ENCODE assay signal across 11 cellular contexts in the genomic region with DNA sequence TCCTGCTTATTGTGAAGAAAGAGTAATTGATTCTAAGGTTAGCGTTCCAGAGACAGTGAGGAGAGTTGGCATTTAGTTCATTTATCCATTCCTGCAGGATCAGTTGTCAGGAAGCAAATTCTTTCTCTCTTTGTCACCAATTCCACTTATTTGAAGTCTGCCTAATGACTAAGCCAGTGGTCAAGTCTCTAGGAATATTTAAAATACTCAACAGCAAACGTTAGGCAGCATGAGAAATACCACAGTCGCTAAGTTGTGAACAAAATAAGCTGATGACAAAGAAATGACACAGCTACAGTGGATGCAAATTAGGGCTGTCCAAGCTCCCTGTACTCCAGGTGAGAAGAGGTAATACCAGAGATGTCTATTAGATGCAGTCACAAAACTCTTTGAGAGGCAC. TPM values are rescaled to one million over a fixed set of nuclear protein-coding genes. Genes with fewer than 3 reads are reported as not detected.
DNase-seq lines count a peak whose midpoint lies in the region; ATAC-seq, FAIRE-seq and TF ChIP-seq lines count a peak whose summit lies in the region.
"Had no signal": no experiment of that assay in that cellular context is flagged by ENCODE, and none has a peak within 500 bp of the region (broad histone marks: within the 10 kb centered on the region; RNA-seq: fewer than 3 reads in every experiment).

No MANE protein-coding gene starts in this region.

- DNase-seq in AG20443 (ENCODE audit: low spot score): peak; percentile 71
- peak; percentile 62 for DNase-seq in brain microvascular endothelial cell
- peak; percentile 79 for DNase-seq in keratinocyte (ENCODE audit: low read depth, low spot score)
- DNase-seq in MM.1S: no peak
- no peak for DNase-seq in stimulated activated naive CD8-positive, alpha-beta T cell treated with anti-CD3 and anti-CD28 coated beads, Interleukin-15, amount 100 ng/mL, for 72 hours
- DNase-seq in stimulated activated effector memory CD8-positive, alpha-beta T cell treated with anti-CD3 and anti-CD28 coated beads, Interleukin-12 subunit alpha, Interleukin-12 subunit beta, amount 100 ng/mL, for 72 hours (ENCODE audit: low spot score in 2 of 2): no peak
- DNase-seq in D721Med (ENCODE audit: insufficient read length, low spot score): no peak
- DNase-seq: Caco-2, NCI-H510A had no signal

- FAIRE-seq in keratinocyte (lab: Jason Lieb, UNC): peak; percentile 99
- no peak for FAIRE-seq in D721Med (lab: Jason Lieb, UNC)

- H3K9me3 ChIP-seq in HUES48 (ENCODE audit: control insufficient read depth, insufficient read depth, low read length) (no peaks in the 10 kb centered on the region), keratinocyte (ENCODE audit: control insufficient read depth, low read depth, low read length) (no peaks in the 10 kb centered on the region), MM.1S (replicated peaks; ENCODE audit: insufficient read depth, low read length) (no peaks in the 10 kb centered on the region)
- H3K9me3 ChIP-seq: Caco-2 had no signal

- H3K27ac Mint-ChIP-seq in stimulated activated naive CD8-positive, alpha-beta T cell treated with anti-CD3 and anti-CD28 coated beads, Interleukin-15, amount 100 ng/mL, for 72 hours: no peak overlapping the region
- no peak overlapping the region for H3K27ac Mint-ChIP-seq in stimulated activated effector memory CD8-positive, alpha-beta T cell treated with anti-CD3 and anti-CD28 coated beads, Interleukin-12 subunit alpha, Interleukin-12 subunit beta, amount 100 ng/mL, for 72 hours
- H3K27ac Mint-ChIP-seq: T-helper 1 cell treated with Interleukin-12 subunit alpha and Interleukin-12 subunit beta and Interleukin-4 antibody, amounts not matched to agents 30 μg/mL and 1 μg/mL, for 36 hours had no signal

- H3K4me1 Mint-ChIP-seq in stimulated activated naive CD8-positive, alpha-beta T cell treated with anti-CD3 and anti-CD28 coated beads, Interleukin-15, amount 100 ng/mL, for 72 hours: no peaks in the 10 kb centered on the region
- H3K4me1 Mint-ChIP-seq in stimulated activated effector memory CD8-positive, alpha-beta T cell treated with anti-CD3 and anti-CD28 coated beads, Interleukin-12 subunit alpha, Interleukin-12 subunit beta, amount 100 ng/mL, for 72 hours: no peaks in the 10 kb centered on the region

- H3K36me3 ChIP-seq in HUES48 (ENCODE audit: control insufficient read depth, insufficient read depth, low read length) (peaks cover 61% of the 10 kb centered on the region), brain microvascular endothelial cell (replicated peaks) (no peaks in the 10 kb centered on the region), keratinocyte (ENCODE audit: control insufficient read depth in 2 of 2, extremely low read depth in 1 of 2, insufficient read depth in 2 of 2, low read length in 2 of 2) (no peaks in the 10 kb centered on the region), MM.1S (replicated peaks; ENCODE audit: insufficient read depth, low read length) (no peaks in the 10 kb centered on the region)

- in situ Hi-C loops in brain microvascular endothelial cell (cut with HindIII; ENCODE audit: low pct_ligation_motif_present, low sequenced_read_pairs): no loop called here

- H3K27me3 Mint-ChIP-seq in stimulated activated naive CD8-positive, alpha-beta T cell treated with anti-CD3 and anti-CD28 coated beads, Interleukin-15, amount 100 ng/mL, for 72 hours: no peaks in the 10 kb centered on the region

- TF ChIP-seq CTCF in brain microvascular endothelial cell (IDR thresholded peaks at IDR 0.05; ENCODE audit: low read depth, low read length, missing control alignments) (no peak), keratinocyte (optimal IDR thresholded peaks at IDR 0.05 in 1 of 3, IDR thresholded peaks at IDR 0.05 in 1 of 3, conservative IDR thresholded peaks at IDR 0.05 in 1 of 3; ENCODE audit: extremely low read depth in 1 of 3, insufficient read depth in 2 of 3, low read length in 3 of 3) (no peak), MM.1S (IDR thresholded peaks at IDR 0.05; ENCODE audit: low read length) (no peak), D721Med (IDR thresholded peaks at IDR 0.05; ENCODE audit: insufficient read depth, missing control alignments) (no peak)

- H3K4me2 ChIP-seq in keratinocyte (ENCODE audit: control insufficient read depth, extremely low read depth, insufficient read depth, low read depth, low read length) (peak overlapping the region; percentile 60), MM.1S (ENCODE audit: low read depth, low read length) (no peak overlapping the region)

- H2AFZ ChIP-seq in keratinocyte (ENCODE audit: control insufficient read depth, low read length): no peak overlapping the region
- H2AFZ ChIP-seq in MM.1S (ENCODE audit: low read length): no peak overlapping the region

- no peaks in the 10 kb centered on the region for H3K9me2 ChIP-seq in MM.1S (replicated peaks; ENCODE audit: insufficient read depth, low read length)

- dilution Hi-C loops in keratinocyte (cut with MboI; ENCODE audit: extremely low pct_ligation_motif_present, low sequenced_read_pairs): no loop called here

- no peaks in the 10 kb centered on the region for H3F3A ChIP-seq in MM.1S (ENCODE audit: insufficient read depth, low read length)

- H3K79me2 ChIP-seq in keratinocyte (ENCODE audit: control insufficient read depth, insufficient read depth, low read length) (no peaks in the 10 kb centered on the region), MM.1S (ENCODE audit: low read length) (no peaks in the 10 kb centered on the region)

- no peak overlapping the region for H3K4me3 Mint-ChIP-seq in stimulated activated naive CD8-positive, alpha-beta T cell treated with anti-CD3 and anti-CD28 coated beads, Interleukin-15, amount 100 ng/mL, for 72 hours
- H3K4me3 Mint-ChIP-seq in stimulated activated effector memory CD8-positive, alpha-beta T cell treated with anti-CD3 and anti-CD28 coated beads, Interleukin-12 subunit alpha, Interleukin-12 subunit beta, amount 100 ng/mL, for 72 hours: no peak overlapping the region
- H3K4me3 Mint-ChIP-seq: T-helper 1 cell treated with Interleukin-12 subunit alpha and Interleukin-12 subunit beta and Interleukin-4 antibody, amounts not matched to agents 30 μg/mL and 1 μg/mL, for 36 hours had no signal

- no peak overlapping the region for H3K9ac ChIP-seq in HUES48 (ENCODE audit: low read depth, low read length)
- H3K9ac ChIP-seq in keratinocyte (ENCODE audit: control insufficient read depth, extremely low read depth, insufficient read depth, low read length): no peak overlapping the region
- no peak overlapping the region for H3K9ac ChIP-seq in MM.1S (ENCODE audit: low read length)

- no peaks in the 10 kb centered on the region for H3K9me3 Mint-ChIP-seq in stimulated activated naive CD8-positive, alpha-beta T cell treated with anti-CD3 and anti-CD28 coated beads, Interleukin-15, amount 100 ng/mL, for 72 hours
- H3K9me3 Mint-ChIP-seq in stimulated activated effector memory CD8-positive, alpha-beta T cell treated with anti-CD3 and anti-CD28 coated beads, Interleukin-12 subunit alpha, Interleukin-12 subunit beta, amount 100 ng/mL, for 72 hours: no peaks in the 10 kb centered on the region
- H3K9me3 Mint-ChIP-seq: T-helper 1 cell treated with Interleukin-12 subunit alpha and Interleukin-12 subunit beta and Interleukin-4 antibody, amounts not matched to agents 30 μg/mL and 1 μg/mL, for 36 hours had no signal

- H3K36me3 Mint-ChIP-seq in stimulated activated effector memory CD8-positive, alpha-beta T cell treated with anti-CD3 and anti-CD28 coated beads, Interleukin-12 subunit alpha, Interleukin-12 subunit beta, amount 100 ng/mL, for 72 hours: no peaks in the 10 kb centered on the region

- H4K20me1 ChIP-seq in keratinocyte (ENCODE audit: control insufficient read depth, extremely low read depth, insufficient read depth, low read length) (no peaks in the 10 kb centered on the region), MM.1S (ENCODE audit: insufficient read depth, low read length) (no peaks in the 10 kb centered on the region)

- no peak for ATAC-seq in stimulated activated naive CD8-positive, alpha-beta T cell treated with anti-CD3 and anti-CD28 coated beads, Interleukin-15, amount 100 ng/mL, for 72 hours
- ATAC-seq in stimulated activated effector memory CD8-positive, alpha-beta T cell treated with anti-CD3 and anti-CD28 coated beads, Interleukin-12 subunit alpha, Interleukin-12 subunit beta, amount 100 ng/mL, for 72 hours: no peak

- H3K27me3 ChIP-seq in HUES48 (ENCODE audit: control insufficient read depth, insufficient read depth, low read length) (no peaks in the 10 kb centered on the region), brain microvascular endothelial cell (replicated peaks) (no peaks in the 10 kb centered on the region), keratinocyte (ENCODE audit: control insufficient read depth, extremely low read depth, insufficient read depth, low read length) (no peaks in the 10 kb centered on the region), MM.1S (replicated peaks; ENCODE audit: insufficient read depth, low read length) (no peaks in the 10 kb centered on the region)

- H3K27ac ChIP-seq in HUES48 (ENCODE audit: low read depth, low read length): peak overlapping the region; percentile 79
- peak overlapping the region; percentile 1 for H3K27ac ChIP-seq in brain microvascular endothelial cell
- peak overlapping the region; percentile 17 for H3K27ac ChIP-seq in keratinocyte (ENCODE audit: control insufficient read depth, insufficient read depth, low read length)
- no peak overlapping the region for H3K27ac ChIP-seq in MM.1S (ENCODE audit: low read length)

- peaks cover 37% of the 10 kb centered on the region for H3K4me1 ChIP-seq in HUES48 (ENCODE audit: control insufficient read depth, insufficient read depth, low read length)
- H3K4me1 ChIP-seq in keratinocyte (ENCODE audit: control insufficient read depth, extremely low read depth, insufficient read depth, low read length): peaks cover 22% of the 10 kb centered on the region
- H3K4me1 ChIP-seq in MM.1S (ENCODE audit: low read length): no peaks in the 10 kb centered on the region
- H3K4me1 ChIP-seq: Caco-2 had no signal

- H3K4me3 ChIP-seq in HUES48 (ENCODE audit: low read depth, low read length): no peak overlapping the region
- no peak overlapping the region for H3K4me3 ChIP-seq in brain microvascular endothelial cell (ENCODE audit: low read depth, low read length)
- peak overlapping the region in 1 of 3 experiments; percentile 15 for H3K4me3 ChIP-seq in keratinocyte (ENCODE audit: control insufficient read depth in 2 of 3, extremely low read depth in 1 of 3, insufficient read depth in 2 of 3, low read depth in 1 of 3, low read length in 3 of 3)
- no peak overlapping the region for H3K4me3 ChIP-seq in MM.1S (ENCODE audit: low read length)

- no peaks in the 10 kb centered on the region for H3K9me1 ChIP-seq in keratinocyte (ENCODE audit: control insufficient read depth, extremely low read depth, insufficient read depth, low read length)

RNA-seq across cellular contexts. Expression of gene MAGEB17, which starts 6.6 kb away (rescaled TPM):
- not detected in 3 replicates for polyA plus RNA-seq in keratinocyte
- not detected for polyA plus RNA-seq in keratinocyte (2011; ENCODE audit: low read depth)
- polyA plus RNA-seq in keratinocyte (2011; cell fraction: cytosol; rRNA removed): not detected in 2 replicates
- not detected in 2 replicates for polyA plus RNA-seq in keratinocyte (2011; cell fraction: nucleus; rRNA removed)
- polyA plus RNA-seq in keratinocyte (2012; ENCODE audit: low replicate concordance): not detected in 2 replicates
- polyA minus RNA-seq in keratinocyte: not detected in 3 replicates
- polyA minus RNA-seq in keratinocyte (2011; cell fraction: cytosol; rRNA and poly(A)+ RNA removed): not detected
- not detected in 2 replicates for polyA minus RNA-seq in keratinocyte (2011; cell fraction: nucleus; rRNA and poly(A)+ RNA removed)

RNA-seq across cellular contexts. Expression of gene GRPR, which starts 37.4 kb away (rescaled TPM):
- 0.06 to 0.08 TPM (median 0.07 TPM) in 3 replicates for polyA plus RNA-seq in keratinocyte
- polyA plus RNA-seq in keratinocyte (2011; ENCODE audit: low read depth): not detected
- polyA plus RNA-seq in keratinocyte (2011; cell fraction: cytosol; rRNA removed): 0.04 TPM in 1 of 2 replicates, not detected in the other
- 0.10 TPM in 1 of 2 replicates, not detected in the other for polyA plus RNA-seq in keratinocyte (2011; cell fraction: nucleus; rRNA removed)
- 0.06 TPM in 1 of 2 replicates, not detected in the other for polyA plus RNA-seq in keratinocyte (2012; ENCODE audit: low replicate concordance)
- 0.16 TPM in 1 of 3 replicates, not detected in the others for polyA minus RNA-seq in keratinocyte
- not detected for polyA minus RNA-seq in keratinocyte (2011; cell fraction: cytosol; rRNA and poly(A)+ RNA removed)
- polyA minus RNA-seq in keratinocyte (2011; cell fraction: nucleus; rRNA and poly(A)+ RNA removed): not detected in 2 replicates

Comparison
In these comparisons a context has a peak if more than half of its experiments do, and no peak if none do; other contexts are left out.
1. DNase-seq: peak in AG20443 (single experiment), brain microvascular endothelial cell (single experiment) and keratinocyte (single experiment); none in MM.1S (single experiment), stimulated activated naive CD8-positive, alpha-beta T cell treated with anti-CD3 and anti-CD28 coated beads, Interleukin-15, amount 100 ng/mL, for 72 hours (0 of 2), stimulated activated effector memory CD8-positive, alpha-beta T cell treated with anti-CD3 and anti-CD28 coated beads, Interleukin-12 subunit alpha, Interleukin-12 subunit beta, amount 100 ng/mL, for 72 hours (0 of 2) and D721Med (single experiment).